ENCODE assay signal across 27 cellular contexts in the genomic region with DNA sequence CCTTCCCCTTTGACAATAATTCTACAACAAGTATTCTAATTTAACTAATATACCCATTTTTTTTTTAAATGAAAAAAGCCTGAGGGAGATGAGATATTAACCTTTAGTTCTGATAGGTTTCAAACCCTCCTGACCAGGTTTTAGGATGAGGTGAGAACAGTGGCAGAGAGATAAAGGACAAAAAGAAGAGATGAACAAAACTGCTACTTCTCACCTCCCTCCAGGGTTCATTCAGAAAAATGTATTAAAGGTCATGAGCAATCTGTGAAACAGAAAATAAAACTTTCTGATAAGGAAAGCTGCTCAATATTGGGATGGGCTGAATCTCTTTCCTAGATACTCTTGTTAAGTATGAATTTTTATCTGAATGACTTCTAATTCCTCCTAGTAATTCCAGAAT. TPM values are rescaled to one million over a fixed set of nuclear protein-coding genes. Genes with fewer than 3 reads are reported as not detected.
"Had no signal": no experiment of that assay in that cellular context is flagged by ENCODE, and none has a peak within 500 bp of the region (broad histone marks: within the 10 kb centered on the region; RNA-seq: fewer than 3 reads in every experiment).

No MANE protein-coding gene starts in this region.

- H3K4me3 Mint-ChIP-seq: activated CD4-positive, alpha-beta memory T cell treated with anti-CD3 and anti-CD28 coated beads for 36 hours; activated naive CD4-positive, alpha-beta T cell treated with anti-CD3 and anti-CD28 coated beads for 36 hours; activated T-cell treated with anti-CD3 and anti-CD28 coated beads, Interleukin-2, amount 50 U/mL, for 72 hours; T-helper 1 cell treated with Interleukin-12 subunit alpha and Interleukin-12 subunit beta and Interleukin-4 antibody, amounts not matched to agents 30 μg/mL and 1 μg/mL, for 36 hours; T-helper 2 cell treated with Interferon-gamma antibody and Interleukin-4, amounts not matched to agents 5 μg/mL and 100 μg/mL, for 36 hours had no signal

- DNase-seq: activated CD4-positive, alpha-beta memory T cell treated with anti-CD3 and anti-CD28 coated beads for 36 hours; activated CD4-positive, alpha-beta T cell treated with anti-CD3 and anti-CD28 coated beads, Interleukin-2, amount 50 U/mL, for 1 hour; activated gamma-delta T cell treated with Interleukin-2 at 50 U/mL for 16 hours; activated naive CD4-positive, alpha-beta T cell treated with anti-CD3 and anti-CD28 coated beads for 36 hours; activated T-cell treated with anti-CD3 and anti-CD28 coated beads, Interleukin-2, amount 50 U/mL, for 1 hour; activated T-cell treated with anti-CD3 and anti-CD28 coated beads, Interleukin-2, amount 50 U/mL, for 72 hours; anterior cingulate cortex; central memory CD4-positive, alpha-beta T cell; MG63; NCI-H1048; NCI-H1436 treated with DMSO at 0.1 percent for 48 hours; NCI-H1694 treated with DMSO at 0.1 percent for 48 hours; NCI-H2029; NCI-H510A; NCI-H526; NCI-H748 treated with DMSO at 0.1 percent for 48 hours; NK-92 treated with Interleukin-12 subunit alpha and Interleukin-12 subunit beta, amount 100 ng/mL, for 24 hours; Peyer's patch; RPMI8226; SHP77 treated with DMSO at 0.1 percent for 48 hours; SK-N-SH had no signal

- H3K9me3 Mint-ChIP-seq: activated CD4-positive, alpha-beta memory T cell treated with anti-CD3 and anti-CD28 coated beads for 36 hours; activated naive CD4-positive, alpha-beta T cell treated with anti-CD3 and anti-CD28 coated beads for 36 hours; activated T-cell treated with anti-CD3 and anti-CD28 coated beads, Interleukin-2, amount 50 U/mL, for 72 hours; T-helper 1 cell treated with Interleukin-12 subunit alpha and Interleukin-12 subunit beta and Interleukin-4 antibody, amounts not matched to agents 30 μg/mL and 1 μg/mL, for 36 hours; T-helper 2 cell treated with Interferon-gamma antibody and Interleukin-4, amounts not matched to agents 5 μg/mL and 100 μg/mL, for 36 hours had no signal

- H3K27ac Mint-ChIP-seq: activated CD4-positive, alpha-beta memory T cell treated with anti-CD3 and anti-CD28 coated beads for 36 hours; activated naive CD4-positive, alpha-beta T cell treated with anti-CD3 and anti-CD28 coated beads for 36 hours; activated T-cell treated with anti-CD3 and anti-CD28 coated beads, Interleukin-2, amount 50 U/mL, for 72 hours; T-helper 1 cell treated with Interleukin-12 subunit alpha and Interleukin-12 subunit beta and Interleukin-4 antibody, amounts not matched to agents 30 μg/mL and 1 μg/mL, for 36 hours; T-helper 2 cell treated with Interferon-gamma antibody and Interleukin-4, amounts not matched to agents 5 μg/mL and 100 μg/mL, for 36 hours had no signal

- ATAC-seq: activated T-cell treated with anti-CD3 and anti-CD28 coated beads, Interleukin-2, amount 50 U/mL, for 72 hours; PC-3 had no signal

- FAIRE-seq: TTC549 had no signal

- H3K27me3 Mint-ChIP-seq: activated CD4-positive, alpha-beta memory T cell treated with anti-CD3 and anti-CD28 coated beads for 36 hours had no signal

RNA-seq across cellular contexts. Expression of a gene that starts 24.1 kb away (rescaled TPM):
- total RNA-seq: activated CD4-positive, alpha-beta memory T cell treated with anti-CD3 and anti-CD28 coated beads for 36 hours; activated CD8-positive, alpha-beta memory T cell treated with anti-CD3 and anti-CD28 coated beads for 36 hours; activated naive CD4-positive, alpha-beta T cell treated with anti-CD3 and anti-CD28 coated beads for 36 hours; activated T-cell treated with anti-CD3 and anti-CD28 coated beads, Interleukin-2, amount 50 U/mL, for 72 hours; PC-3; Peyer's patch; SJSA1 had no signal
